Comparison of ENCODE assay signal across 13 cellular contexts in the genomic region with DNA sequence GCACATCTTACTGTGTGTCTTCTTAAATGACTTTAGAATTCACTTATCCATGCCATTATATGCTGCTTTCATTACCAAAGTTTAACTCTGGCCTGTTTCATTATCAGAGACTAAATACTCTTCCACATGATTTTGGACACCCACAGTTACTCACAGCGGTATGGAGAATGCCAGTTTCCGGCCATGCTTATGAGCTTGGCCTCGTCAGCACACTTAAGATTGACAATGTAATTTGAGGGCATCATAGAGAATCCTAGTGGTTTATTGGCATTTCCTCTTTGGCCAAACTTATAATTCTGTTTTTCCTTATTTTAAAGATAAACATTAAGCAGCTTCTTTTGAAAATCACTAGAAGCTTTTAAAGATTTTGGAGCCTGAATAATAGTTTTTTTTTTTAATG.
"Had no signal": no experiment of that assay in that cellular context is flagged by ENCODE, and none has a peak within 500 bp of the region (broad histone marks: within the 10 kb centered on the region; RNA-seq: fewer than 3 reads in every experiment).

No MANE protein-coding gene starts in this region.

- H3K9me3 Mint-ChIP-seq: activated T-helper 17 cell treated with anti-CD3 and anti-CD28 coated beads, Interleukin-2, amount 50 U/mL, for 72 hours; natural killer cell treated with Interleukin-12 subunit alpha and Interleukin-12 subunit beta and Interleukin-15 and Interleukin-18, amount 100 ng/mL, for 72 hours had no signal

- DNase-seq: activated CD4-positive, alpha-beta T cell treated with anti-CD3 and anti-CD28 coated beads, Interleukin-2, amount 50 U/mL, for 1 hour; activated CD8-positive, alpha-beta memory T cell treated with anti-CD3 and anti-CD28 coated beads for 24 hours; activated naive CD4-positive, alpha-beta T cell treated with Interleukin-2 at 50 U/mL for 16 hours; aorta; erythroblast; hypothalamus; left ventricle myocardium superior; stimulated activated CD4-positive, alpha-beta T cell treated with anti-CD3 and anti-CD28 coated beads, Interleukin-1b, Interleukin-23, amount 100 ng/mL, for 48 hours had no signal

- H3K4me3 Mint-ChIP-seq: activated T-helper 17 cell treated with anti-CD3 and anti-CD28 coated beads, Interleukin-2, amount 50 U/mL, for 72 hours; memory B cell; natural killer cell treated with Interleukin-12 subunit alpha and Interleukin-12 subunit beta and Interleukin-15 and Interleukin-18, amount 100 ng/mL, for 72 hours had no signal

- H3K36me3 Mint-ChIP-seq: memory B cell; natural killer cell treated with Interleukin-12 subunit alpha and Interleukin-12 subunit beta and Interleukin-15 and Interleukin-18, amount 100 ng/mL, for 72 hours had no signal

- H3K27me3 Mint-ChIP-seq: activated T-helper 17 cell treated with anti-CD3 and anti-CD28 coated beads, Interleukin-2, amount 50 U/mL, for 72 hours; memory B cell; natural killer cell treated with Interleukin-12 subunit alpha and Interleukin-12 subunit beta and Interleukin-15 and Interleukin-18, amount 100 ng/mL, for 72 hours; progenitor cell of endocrine pancreas had no signal

- H3K27ac ChIP-seq: right atrium auricular region had no signal

- H3K9me3 ChIP-seq: right atrium auricular region had no signal

- H3K4me3 ChIP-seq: right atrium auricular region had no signal

- H3K36me3 ChIP-seq: right atrium auricular region had no signal

- H3K27me3 ChIP-seq: right atrium auricular region had no signal

- H3K27ac Mint-ChIP-seq: activated T-helper 17 cell treated with anti-CD3 and anti-CD28 coated beads, Interleukin-2, amount 50 U/mL, for 72 hours; memory B cell; natural killer cell treated with Interleukin-12 subunit alpha and Interleukin-12 subunit beta and Interleukin-15 and Interleukin-18, amount 100 ng/mL, for 72 hours; progenitor cell of endocrine pancreas had no signal

- ATAC-seq: activated T-helper 17 cell treated with anti-CD3 and anti-CD28 coated beads, Interleukin-2, amount 50 U/mL, for 72 hours; left ventricle myocardium superior; natural killer cell treated with Interleukin-12 subunit alpha and Interleukin-12 subunit beta and Interleukin-15 and Interleukin-18, amount 100 ng/mL, for 72 hours had no signal
